In the genomic region with DNA sequence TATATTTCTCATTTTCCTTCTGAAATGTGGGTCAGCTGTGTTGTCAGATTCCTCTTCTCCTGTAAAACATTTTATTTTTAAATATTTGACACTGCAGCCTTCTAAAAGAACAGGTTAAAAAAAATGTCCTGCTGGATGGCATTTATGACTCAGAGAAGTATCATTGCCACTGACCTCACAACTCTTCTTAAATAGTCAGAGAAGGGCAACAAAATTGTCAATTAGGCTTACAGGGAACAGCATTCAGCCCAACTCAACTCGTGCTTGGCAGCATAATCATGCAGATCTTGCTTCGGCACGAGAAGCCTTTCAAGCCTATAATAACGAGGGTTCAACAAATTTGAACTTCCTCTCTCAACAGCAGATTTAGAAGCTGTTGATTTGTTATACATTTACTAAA, we compare ENCODE assay signal across 26 cellular contexts.
DNase-seq lines count a peak whose midpoint lies in the region; ATAC-seq, FAIRE-seq and TF ChIP-seq lines count a peak whose summit lies in the region.
"Had no signal": no experiment of that assay in that cellular context is flagged by ENCODE, and none has a peak within 500 bp of the region (broad histone marks: within the 10 kb centered on the region; RNA-seq: fewer than 3 reads in every experiment).

No MANE protein-coding gene starts in this region.

- H4K20me1 ChIP-seq in H1 (replicated peaks in 1 of 2; ENCODE audit: control insufficient read depth in 1 of 2, insufficient read depth in 2 of 2, low read length in 2 of 2) = no peaks in the 10 kb centered on the region

- no peak overlapping the region for H3K4ac ChIP-seq in H1 (replicated peaks; ENCODE audit: insufficient read length, low read depth, low read length)

- no peaks in the 10 kb centered on the region for H3K36me3 ChIP-seq in H1 (ENCODE audit: control insufficient read depth in 2 of 4, insufficient read depth in 4 of 4, low read length in 3 of 4)
- no peaks in the 10 kb centered on the region for H3K36me3 ChIP-seq in parathyroid adenoma (ENCODE audit: control insufficient read depth, insufficient read depth, low read length)
- no peaks in the 10 kb centered on the region for H3K36me3 ChIP-seq in right lobe of liver
- H3K36me3 ChIP-seq: adrenal gland, tibial nerve had no signal

- H2BK20ac ChIP-seq in H1 (ENCODE audit: low read length) = no peak overlapping the region

- H4K5ac ChIP-seq in H1 (ENCODE audit: insufficient read length, low read depth, low read length) = no peak overlapping the region

- no peaks in the 10 kb centered on the region for H3K27me3 Mint-ChIP-seq in natural killer cell (ENCODE audit: low read depth in 2 of 2)
- no peaks in the 10 kb centered on the region for H3K27me3 Mint-ChIP-seq in activated CD4-positive, alpha-beta T cell treated with anti-CD3 and anti-CD28 coated beads, Interleukin-2, amount 10 ng/mL, durations not matched to agents 24 days and 14 days
- H3K27me3 Mint-ChIP-seq: activated CD4-positive, alpha-beta memory T cell treated with anti-CD3 and anti-CD28 coated beads for 36 hours; CD4-positive, CD25-positive, alpha-beta regulatory T cell; naive thymus-derived CD8-positive, alpha-beta T cell had no signal

- H3K9ac ChIP-seq in H1 (replicated peaks in 1 of 4; ENCODE audit: extremely low read depth in 1 of 4, low read depth in 3 of 4, low read length in 3 of 4) (no peak overlapping the region), parathyroid adenoma (no peak overlapping the region)

- no peak for ATAC-seq in natural killer cell
- ATAC-seq in right lobe of liver = no peak
- ATAC-seq: naive thymus-derived CD8-positive, alpha-beta T cell; stimulated activated naive CD8-positive, alpha-beta T cell treated with anti-CD3 and anti-CD28 coated beads, Interleukin-15, Interleukin-2, amounts not matched to agents 100 U/mL and 50 U/mL, for 24 hours had no signal

- H3K23me2 ChIP-seq in H1 (ENCODE audit: low read depth, low read length) = no peaks in the 10 kb centered on the region

- H3K27ac Mint-ChIP-seq in natural killer cell = no peak overlapping the region
- no peak overlapping the region for H3K27ac Mint-ChIP-seq in activated CD4-positive, alpha-beta T cell treated with anti-CD3 and anti-CD28 coated beads, Interleukin-2, amount 10 ng/mL, durations not matched to agents 24 days and 14 days
- H3K27ac Mint-ChIP-seq: activated CD4-positive, alpha-beta memory T cell treated with anti-CD3 and anti-CD28 coated beads for 36 hours; CD4-positive, CD25-positive, alpha-beta regulatory T cell; HFFc6; naive thymus-derived CD8-positive, alpha-beta T cell had no signal

- FAIRE-seq in H1 (lab: Jason Lieb, UNC) = no peak

- POLR2A ChIA-PET in H1 (lab: Charles Lee; ENCODE audit: partially characterized antibody) = no interaction called here

- CTCF ChIA-PET in H1 (lab: Charles Lee; ENCODE audit: partially characterized antibody) = no interaction called here

- no peaks in the 10 kb centered on the region for H3K79me1 ChIP-seq in H1 (ENCODE audit: low read depth, low read length)

- TF ChIP-seq CTCF in H1 (IDR thresholded peaks at IDR 0.05; ENCODE audit: control extremely low read depth in 1 of 3, insufficient read depth in 1 of 3, low read depth in 1 of 3, low read length in 3 of 3) = no peak
- TF ChIP-seq CTCF in parathyroid adenoma (IDR thresholded peaks at IDR 0.05) = no peak
- no peak for TF ChIP-seq CTCF in natural killer cell (IDR thresholded peaks at IDR 0.05)
- no peak for TF ChIP-seq CTCF in GM10266 (IDR thresholded peaks at IDR 0.05; ENCODE audit: control insufficient read depth, insufficient read depth, low read depth, missing control alignments)
- TF ChIP-seq CTCF in right lobe of liver (IDR thresholded peaks at IDR 0.05) = no peak

- H3K4me2 ChIP-seq in H1 (ENCODE audit: insufficient read depth in 1 of 2, low read depth in 2 of 2, low read length in 2 of 2) (no peak overlapping the region), parathyroid adenoma (ENCODE audit: low read length) (no peak overlapping the region)

- H3K79me2 ChIP-seq in H1 (ENCODE audit: control insufficient read depth in 1 of 2, insufficient read depth in 2 of 2, low read length in 2 of 2) (no peaks in the 10 kb centered on the region), parathyroid adenoma (no peaks in the 10 kb centered on the region)

- H3K4me3 ChIP-seq in H1 (ENCODE audit: extremely low read depth in 1 of 4, insufficient read depth in 2 of 4, low read depth in 3 of 4, low read length in 4 of 4) (no peak overlapping the region), parathyroid adenoma (ENCODE audit: low read depth, low read length) (no peak overlapping the region), right lobe of liver (no peak overlapping the region)
- H3K4me3 ChIP-seq: adrenal gland, dorsolateral prefrontal cortex, skin epidermis, tibial nerve had no signal

- H3K18ac ChIP-seq in H1 (ENCODE audit: extremely low read depth, low read length) = no peak overlapping the region

- H3K9me3 ChIP-seq in H1 (ENCODE audit: insufficient read depth in 2 of 2, low read depth in 1 of 2, low read length in 1 of 2) (no peaks in the 10 kb centered on the region), parathyroid adenoma (ENCODE audit: control insufficient read depth, low read length) (no peaks in the 10 kb centered on the region), right lobe of liver (no peaks in the 10 kb centered on the region)
- H3K9me3 ChIP-seq: adrenal gland, tibial nerve had no signal

- no peak overlapping the region for H4K91ac ChIP-seq in H1 (replicated peaks; ENCODE audit: insufficient read length, low read length)

- no peak overlapping the region for H3K4me3 Mint-ChIP-seq in natural killer cell
- H3K4me3 Mint-ChIP-seq in activated CD4-positive, alpha-beta T cell treated with anti-CD3 and anti-CD28 coated beads, Interleukin-2, amount 10 ng/mL, durations not matched to agents 24 days and 14 days = no peak overlapping the region
- H3K4me3 Mint-ChIP-seq: activated CD4-positive, alpha-beta memory T cell treated with anti-CD3 and anti-CD28 coated beads for 36 hours; CD4-positive, CD25-positive, alpha-beta regulatory T cell; HFFc6; naive thymus-derived CD8-positive, alpha-beta T cell had no signal

- H2BK12ac ChIP-seq in H1 (ENCODE audit: low read depth, low read length) = no peak overlapping the region

- H2BK5ac ChIP-seq in H1 (ENCODE audit: low read depth, low read length) = no peak overlapping the region

- no peak for TF ChIP-seq EP300 in H1 (IDR thresholded peaks at IDR 0.05; ENCODE audit: borderline replicate concordance in 1 of 2, low read depth in 2 of 2, low read length in 2 of 2)

- WGBS in H1 (ENCODE audit: extremely low coverage in 1 of 2, insufficient coverage in 1 of 2, insufficient read length in 1 of 2, insufficient replicate concordance in 2 of 2, low coverage in 1 of 2, low lambda C conversion rate in 2 of 2, missing lambda C conversion rate in 1 of 2), 2 experiments = 88% methylated on average over 4 of the region's 4 CpGs; no CpG with 5 or more reads in 1 of the 2 experiments
- WGBS in right lobe of liver (ENCODE audit: insufficient coverage, low coverage, low lambda C conversion rate, missing lambda C conversion rate) = 27% methylated on average over 4 of the region's 4 CpGs

- no peak overlapping the region for H3K56ac ChIP-seq in H1 (replicated peaks; ENCODE audit: insufficient read length, low read depth, low read length)

- intact Hi-C loops in natural killer cell (cut with micrococcal nuclease) = no loop called here
- intact Hi-C loops in activated CD4-positive, alpha-beta T cell treated with anti-CD3 and anti-CD28 coated beads, Interleukin-2, amount 10 ng/mL, durations not matched to agents 24 days and 14 days (cut with micrococcal nuclease) = no loop called here
- intact Hi-C loops in right lobe of liver (cut with DNase I) = no loop called here

- no peaks in the 10 kb centered on the region for H3K4me1 Mint-ChIP-seq in natural killer cell
- no peaks in the 10 kb centered on the region for H3K4me1 Mint-ChIP-seq in activated CD4-positive, alpha-beta T cell treated with anti-CD3 and anti-CD28 coated beads, Interleukin-2, amount 10 ng/mL, durations not matched to agents 24 days and 14 days
- H3K4me1 Mint-ChIP-seq: CD4-positive, CD25-positive, alpha-beta regulatory T cell; naive thymus-derived CD8-positive, alpha-beta T cell had no signal

- peak; percentile 45 for DNase-seq in ELR (ENCODE audit: low read depth)
- peak; percentile 69 for DNase-seq in NCI-H82 (lab: John Stamatoyannopoulos, UW)
- no peak for DNase-seq in H1 (ENCODE audit: low read depth in 1 of 2, low spot score in 2 of 2)
- DNase-seq in natural killer cell = no peak
- DNase-seq in GM10266 (ENCODE audit: extremely low spot score) = no peak
- no peak for DNase-seq in activated CD4-positive, alpha-beta T cell treated with anti-CD3 and anti-CD28 coated beads, Interleukin-2, amount 10 ng/mL, durations not matched to agents 24 days and 14 days
- no peak for DNase-seq in right lobe of liver
- DNase-seq: activated CD4-positive, alpha-beta memory T cell treated with anti-CD3 and anti-CD28 coated beads for 36 hours; activated gamma-delta T cell treated with Interleukin-2 at 50 U/mL for 16 hours; caudate nucleus; CD4-positive, CD25-positive, alpha-beta regulatory T cell; dorsolateral prefrontal cortex; HFFc6; mesendoderm; naive thymus-derived CD8-positive, alpha-beta T cell; NCI-H1417; NCI-H526; posterior cingulate gyrus; SIG-M5; stimulated activated CD4-positive, alpha-beta T cell treated with anti-CD3 and anti-CD28 coated beads, Interleukin-2, amount 100 ng/mL, for 48 hours; stimulated activated naive CD8-positive, alpha-beta T cell treated with anti-CD3 and anti-CD28 coated beads, Interleukin-15, Interleukin-2, amounts not matched to agents 100 U/mL and 50 U/mL, for 24 hours; T-helper 2 cell had no signal

- no peak overlapping the region for H3K27ac ChIP-seq in H1 (ENCODE audit: low read depth, low read length)
- peak overlapping the region; percentile 2 for H3K27ac ChIP-seq in parathyroid adenoma
- no peak overlapping the region for H3K27ac ChIP-seq in right lobe of liver
- H3K27ac ChIP-seq: adrenal gland, dorsolateral prefrontal cortex, skin epidermis, tibial nerve had no signal

- H3K23ac ChIP-seq in H1 (ENCODE audit: insufficient read length) = no peak overlapping the region

- no peaks in the 10 kb centered on the region for H3K36me3 Mint-ChIP-seq in natural killer cell
- no peaks in the 10 kb centered on the region for H3K36me3 Mint-ChIP-seq in activated CD4-positive, alpha-beta T cell treated with anti-CD3 and anti-CD28 coated beads, Interleukin-2, amount 10 ng/mL, durations not matched to agents 24 days and 14 days (ENCODE audit: low read depth)
- H3K36me3 Mint-ChIP-seq: activated CD4-positive, alpha-beta memory T cell treated with anti-CD3 and anti-CD28 coated beads for 36 hours; CD4-positive, CD25-positive, alpha-beta regulatory T cell; naive thymus-derived CD8-positive, alpha-beta T cell had no signal

- no peak overlapping the region for H4K8ac ChIP-seq in H1 (ENCODE audit: extremely low read depth, insufficient read depth, low read length)

- no peak for TF ChIP-seq RAD21 in H1 (IDR thresholded peaks at IDR 0.05 in 1 of 2, conservative IDR thresholded peaks at IDR 0.05 in 1 of 2; ENCODE audit: low read depth in 2 of 2, low read length in 2 of 2)

- H2AFZ ChIP-seq in H1 (ENCODE audit: low read length) = 0 out of 2 replicates have a peak overlapping the region, but pooled peaks have one; percentile 31
- H2AFZ ChIP-seq in parathyroid adenoma = no peak overlapping the region

- H2BK120ac ChIP-seq in H1 (replicated peaks; ENCODE audit: low read depth, low read length) = no peak overlapping the region

- no peak overlapping the region for H2BK15ac ChIP-seq in H1 (ENCODE audit: low read length)

- H2AK5ac ChIP-seq in H1 (ENCODE audit: low read depth, low read length) = no peak overlapping the region

- TF ChIP-seq POLR2A in H1 (IDR thresholded peaks at IDR 0.05; ENCODE audit: control extremely low read depth in 1 of 2, low read depth in 2 of 2, low read length in 2 of 2) = no peak
- TF ChIP-seq POLR2A in right lobe of liver (IDR thresholded peaks at IDR 0.05) = no peak

- H3K4me1 ChIP-seq in H1 (replicated peaks in 1 of 4; ENCODE audit: control insufficient read depth in 3 of 4, insufficient read depth in 4 of 4, low read length in 3 of 4) (no peaks in the 10 kb centered on the region), parathyroid adenoma (peaks cover 10% of the 10 kb centered on the region), right lobe of liver (no peaks in the 10 kb centered on the region)
- H3K4me1 ChIP-seq: tibial nerve had no signal

- no peaks in the 10 kb centered on the region for H3K27me3 ChIP-seq in H1 (replicated peaks in 1 of 4; ENCODE audit: control insufficient read depth in 3 of 4, extremely low read depth in 1 of 4, insufficient read depth in 3 of 4, low read length in 3 of 4)
- no peaks in the 10 kb centered on the region for H3K27me3 ChIP-seq in parathyroid adenoma (ENCODE audit: control insufficient read depth, insufficient read depth, low read length)
- H3K27me3 ChIP-seq in right lobe of liver = no peaks in the 10 kb centered on the region
- H3K27me3 ChIP-seq: adrenal gland, dorsolateral prefrontal cortex, tibial nerve had no signal

- no peak overlapping the region for H3K14ac ChIP-seq in H1 (ENCODE audit: insufficient read length)

- peaks cover 7 to 11% of the 10 kb centered on the region in 2 donors for H3K9me3 Mint-ChIP-seq in natural killer cell
- H3K9me3 Mint-ChIP-seq in activated CD4-positive, alpha-beta T cell treated with anti-CD3 and anti-CD28 coated beads, Interleukin-2, amount 10 ng/mL, durations not matched to agents 24 days and 14 days = no peaks in the 10 kb centered on the region
- H3K9me3 Mint-ChIP-seq: naive thymus-derived CD8-positive, alpha-beta T cell had no signal

Comparison
In these comparisons a context has a peak if more than half of its experiments do, and no peak if none do; other contexts are left out.
1. DNase-seq: peak in ELR (single experiment) and NCI-H82 (single experiment); none in H1 (0 of 2), natural killer cell (single experiment), GM10266 (single experiment), activated CD4-positive, alpha-beta T cell treated with anti-CD3 and anti-CD28 coated beads, Interleukin-2, amount 10 ng/mL, durations not matched to agents 24 days and 14 days (single experiment) and right lobe of liver (0 of 3).